In genomic region chr17:65231662-65232335, GRCh38 we compare ENCODE assay signal across 8 cellular contexts.
A peak's percentile ranks its signal among the peaks of the same experiment; 100 is the strongest.
DNase-seq lines count a peak whose midpoint lies in the region; ATAC-seq and TF ChIP-seq lines count a peak whose summit lies in the region.

No MANE protein-coding gene starts in this region.

- peak; percentile 24 for DNase-seq in GF-D8 (lab: John Stamatoyannopoulos, UW)
- DNase-seq in NCI-H69 (lab: John Stamatoyannopoulos, UW), result peak; percentile 77
- peak; percentile 76 for DNase-seq in activated CD8-positive, alpha-beta T cell treated with anti-CD3 and anti-CD28 coated beads, Interleukin-2, amount 10 ng/mL, durations not matched to agents 7 days and 5 days
- peak; percentile 67 to 89 for DNase-seq in fibroblast of lung (ENCODE audit: low read depth in 2 of 2)
- peak; percentile 47 for DNase-seq in ureter (ENCODE audit: low spot score)

- H3K79me2 ChIP-seq in fibroblast of lung (ENCODE audit: control insufficient read depth, insufficient read depth, low read length) (no peaks in the 10 kb centered on the region), neural cell (replicated peaks; ENCODE audit: insufficient read depth, low read length) (no peaks in the 10 kb centered on the region)

- no peak for TF ChIP-seq EP300 in neural cell (conservative IDR thresholded peaks at IDR 0.05; ENCODE audit: poor library complexity, severe bottlenecking)

- H3K4me1 ChIP-seq in fibroblast of lung (ENCODE audit: control insufficient read depth, extremely low read depth, insufficient read depth, low read length), result no peaks in the 10 kb centered on the region

- no peaks in the 10 kb centered on the region for H3F3A ChIP-seq in neural cell (ENCODE audit: insufficient read depth, low read length, poor library complexity, severe bottlenecking)

- H3K4me2 ChIP-seq in fibroblast of lung (ENCODE audit: extremely low read depth, insufficient read depth, low read length) (no peak overlapping the region), neural cell (ENCODE audit: low read length) (no peak overlapping the region)

- POLR2A ChIA-PET in activated CD8-positive, alpha-beta T cell treated with anti-CD3 and anti-CD28 coated beads, Interleukin-2, amount 10 ng/mL, durations not matched to agents 7 days and 5 days (lab: Charles Lee), result interaction anchor here (1.0 kb wide), 1 partner anchor 40 kb away, joined by 3 read pairs; no protein-coding TSS in a partner anchor

- H3K36me3 Mint-ChIP-seq in activated CD8-positive, alpha-beta T cell treated with anti-CD3 and anti-CD28 coated beads, Interleukin-2, amount 10 ng/mL, durations not matched to agents 7 days and 5 days (ENCODE audit: low read depth), result no peaks in the 10 kb centered on the region

- H3K27ac Mint-ChIP-seq in activated CD8-positive, alpha-beta T cell treated with anti-CD3 and anti-CD28 coated beads, Interleukin-2, amount 10 ng/mL, durations not matched to agents 7 days and 5 days, result no peak overlapping the region

- H3K27me3 Mint-ChIP-seq in activated CD8-positive, alpha-beta T cell treated with anti-CD3 and anti-CD28 coated beads, Interleukin-2, amount 10 ng/mL, durations not matched to agents 7 days and 5 days (ENCODE audit: low read depth), result peaks cover 15% of the 10 kb centered on the region

- no peaks in the 10 kb centered on the region for H4K20me1 ChIP-seq in fibroblast of lung (ENCODE audit: control insufficient read depth, extremely low read depth, insufficient read depth, low read length)
- no peaks in the 10 kb centered on the region for H4K20me1 ChIP-seq in neural cell (ENCODE audit: insufficient read depth)

- TF ChIP-seq CTCF in fibroblast of lung (conservative IDR thresholded peaks at IDR 0.05 in 1 of 2, IDR thresholded peaks at IDR 0.05 in 1 of 2; ENCODE audit: low read depth in 1 of 2, low read length in 2 of 2), result peak; percentile 80 to 88
- peak; percentile 92 for TF ChIP-seq CTCF in neural cell (IDR thresholded peaks at IDR 0.05; ENCODE audit: poor library complexity, severe bottlenecking)

- CTCF ChIA-PET in activated CD8-positive, alpha-beta T cell treated with anti-CD3 and anti-CD28 coated beads, Interleukin-2, amount 10 ng/mL, durations not matched to agents 7 days and 5 days (lab: Charles Lee), result interaction anchor here (0.6 to 5.5 kb wide), 25 partner anchors 8 to 933 kb away, joined by 3 to 39 read pairs (median 4); no protein-coding TSS in a partner anchor

- no peak overlapping the region for H3K27ac ChIP-seq in fibroblast of lung (ENCODE audit: insufficient read depth, low read length)
- no peak overlapping the region for H3K27ac ChIP-seq in neural cell (ENCODE audit: low read length)

- no peaks in the 10 kb centered on the region for H3K9me2 ChIP-seq in neural cell (ENCODE audit: insufficient read depth, low read length)

- H3K27me3 ChIP-seq in fibroblast of lung (ENCODE audit: control insufficient read depth, insufficient read depth, low read length), result no peaks in the 10 kb centered on the region
- H3K27me3 ChIP-seq in neural cell (ENCODE audit: insufficient read depth, low read depth, low read length), result no peaks in the 10 kb centered on the region

- H3K9ac ChIP-seq in fibroblast of lung (ENCODE audit: insufficient read depth, low read length), result no peak overlapping the region
- no peak overlapping the region for H3K9ac ChIP-seq in neural cell (ENCODE audit: low read length)

- H3K9me3 ChIP-seq in fibroblast of lung (ENCODE audit: control insufficient read depth, insufficient read depth, low read depth, low read length), result no peaks in the 10 kb centered on the region
- H3K9me3 ChIP-seq in neural cell (ENCODE audit: low read length), result no peaks in the 10 kb centered on the region

- H3K4me3 ChIP-seq in fibroblast of lung (replicated peaks in 1 of 4; ENCODE audit: control extremely low read depth in 1 of 4, insufficient read depth in 1 of 4, low read depth in 3 of 4, low read length in 4 of 4) (no peak overlapping the region), neural cell (ENCODE audit: low read length) (no peak overlapping the region)

- H3K4me1 Mint-ChIP-seq in activated CD8-positive, alpha-beta T cell treated with anti-CD3 and anti-CD28 coated beads, Interleukin-2, amount 10 ng/mL, durations not matched to agents 7 days and 5 days (ENCODE audit: low read depth), result peaks cover 46% of the 10 kb centered on the region

- H2AFZ ChIP-seq in fibroblast of lung (ENCODE audit: low read length) (no peak overlapping the region), neural cell (ENCODE audit: low read depth, low read length) (no peak overlapping the region)

- no peak overlapping the region for H3K4me3 Mint-ChIP-seq in activated CD8-positive, alpha-beta T cell treated with anti-CD3 and anti-CD28 coated beads, Interleukin-2, amount 10 ng/mL, durations not matched to agents 7 days and 5 days

- H3K9me3 Mint-ChIP-seq in activated CD8-positive, alpha-beta T cell treated with anti-CD3 and anti-CD28 coated beads, Interleukin-2, amount 10 ng/mL, durations not matched to agents 7 days and 5 days (ENCODE audit: insufficient read depth), result no peaks in the 10 kb centered on the region

- peak; percentile 98 for TF ChIP-seq RAD21 in neural cell (conservative IDR thresholded peaks at IDR 0.05)

- ATAC-seq in HG02973 (IDR thresholded peaks at IDR 0.05; ENCODE audit: unreplicated experiment), result peak; percentile 49
- peak; percentile 48 for ATAC-seq in activated CD8-positive, alpha-beta T cell treated with anti-CD3 and anti-CD28 coated beads, Interleukin-2, amount 10 ng/mL, durations not matched to agents 7 days and 5 days
- ATAC-seq in HG02763 (IDR thresholded peaks at IDR 0.05; ENCODE audit: unreplicated experiment), result no peak

- H3K36me3 ChIP-seq in fibroblast of lung (ENCODE audit: control insufficient read depth, insufficient read depth, low read length), result no peaks in the 10 kb centered on the region
- H3K36me3 ChIP-seq in neural cell (ENCODE audit: insufficient read depth, low read length), result no peaks in the 10 kb centered on the region

TF ChIP-seq in neural cell, 6 proteins besides CTCF, POLR2A, EP300 and RAD21:
- TF ChIP-seq SMC3 (conservative IDR thresholded peaks at IDR 0.05; ENCODE audit: poor library complexity), result peak; percentile 98
- TF ChIP-seq POLR2AphosphoS5 (IDR thresholded peaks at IDR 0.05), result no peak
- TF ChIP-seq EZH2 (IDR thresholded peaks at IDR 0.05; ENCODE audit: borderline replicate concordance, insufficient read depth, low read length, poor library complexity, severe bottlenecking), result no peak
- no peak for TF ChIP-seq MXI1 (conservative IDR thresholded peaks at IDR 0.05; ENCODE audit: poor library complexity, severe bottlenecking)
- TF ChIP-seq REST (IDR thresholded peaks at IDR 0.05; ENCODE audit: borderline replicate concordance), result no peak
- TF ChIP-seq TAF1 (IDR thresholded peaks at IDR 0.05; ENCODE audit: low read depth), result no peak

Comparison
In these comparisons a context has a peak if more than half of its experiments do, and no peak if none do; other contexts are left out.
1. DNase-seq: peak in every context shown above with its lines; median percentile 78 in fibroblast of lung; 77 in NCI-H69; 76 in activated CD8-positive, alpha-beta T cell treated with anti-CD3 and anti-CD28 coated beads, Interleukin-2, amount 10 ng/mL, durations not matched to agents 7 days and 5 days; 47 in ureter; 24 in GF-D8.